ENCODE assay signal across 11 cellular contexts in the genomic region with DNA sequence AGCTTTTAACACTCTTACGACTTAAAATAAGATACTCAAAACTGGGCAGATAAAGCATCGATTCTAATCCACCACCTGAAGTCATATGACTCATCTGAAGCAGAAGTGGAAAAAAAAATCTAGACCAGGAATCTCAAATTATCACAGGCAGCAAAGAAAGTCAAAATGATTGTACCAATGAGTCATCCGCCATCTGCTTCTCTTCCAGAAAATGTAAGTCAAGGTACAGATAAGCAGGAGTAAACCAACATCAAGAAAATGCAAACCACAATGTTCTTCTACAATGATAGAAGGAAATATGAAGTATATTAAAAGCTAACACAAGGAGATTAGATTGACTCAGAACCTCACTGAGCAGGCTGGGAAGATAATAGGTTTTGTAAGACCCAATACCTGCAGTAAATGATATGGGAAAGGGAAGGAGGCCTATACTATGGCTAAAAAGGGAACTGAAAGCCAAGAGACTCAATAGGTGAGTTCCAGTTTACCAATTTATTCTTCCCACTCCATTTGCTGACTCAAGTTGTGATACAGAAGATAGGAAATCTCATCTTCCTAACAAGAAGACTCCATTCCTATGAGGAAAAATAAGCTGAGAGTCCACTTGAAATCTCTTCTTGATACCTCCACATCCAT.
DNase-seq lines count a peak whose midpoint lies in the region; ATAC-seq, FAIRE-seq and TF ChIP-seq lines count a peak whose summit lies in the region.
"Had no signal": no experiment of that assay in that cellular context is flagged by ENCODE, and none has a peak within 500 bp of the region (broad histone marks: within the 10 kb centered on the region; RNA-seq: fewer than 3 reads in every experiment).

No MANE protein-coding gene starts in this region.

- no peaks in the 10 kb centered on the region for H4K20me1 ChIP-seq in HepG2 (ENCODE audit: insufficient read depth, low read length)

- H3K4me1 ChIP-seq in colonic mucosa (no peaks in the 10 kb centered on the region), HepG2 (ENCODE audit: insufficient read depth, low read length) (no peaks in the 10 kb centered on the region)

- H3K27ac Mint-ChIP-seq in activated T-helper 2 cell treated with anti-CD3 and anti-CD28 coated beads, Interferon-gamma antibody, Interleukin-2, Interleukin-4, amounts not matched to agents 10 μg/mL and 5 μg/mL and 100 μg/mL, durations not matched to agents 14 hours and 24 hours and 36 hours: peak overlapping the region; percentile 63
- H3K27ac Mint-ChIP-seq: HFFc6 had no signal

- no peaks in the 10 kb centered on the region for H3K79me2 ChIP-seq in HepG2 (ENCODE audit: insufficient read depth, low read length)

- peaks cover 39% of the 10 kb centered on the region for H3K4me1 Mint-ChIP-seq in activated T-helper 2 cell treated with anti-CD3 and anti-CD28 coated beads, Interferon-gamma antibody, Interleukin-2, Interleukin-4, amounts not matched to agents 10 μg/mL and 5 μg/mL and 100 μg/mL, durations not matched to agents 14 hours and 24 hours and 36 hours (ENCODE audit: low read depth)

- DNase-seq in Caki2 (ENCODE audit: low read depth) (peak; percentile 15), iris pigment epithelial cell (ENCODE audit: low read depth) (peak; percentile 81), colonic mucosa (no peak), HepG2 (ENCODE audit: low spot score) (no peak), NCI-H446 treated with DMSO at 0.1 percent for 48 hours (lab: John Stamatoyannopoulos, UW) (no peak)
- no peak for DNase-seq in activated T-helper 2 cell treated with anti-CD3 and anti-CD28 coated beads, Interferon-gamma antibody, Interleukin-2, Interleukin-4, amounts not matched to agents 10 μg/mL and 5 μg/mL and 100 μg/mL, durations not matched to agents 14 hours and 24 hours and 36 hours (ENCODE audit: low spot score)
- DNase-seq in activated CD4-positive, CD25-positive, alpha-beta regulatory T cell (lab: John Stamatoyannopoulos, UW): no peak
- DNase-seq: activated CD4-positive, alpha-beta T cell treated with anti-CD3 and anti-CD28 coated beads, Interleukin-2, amount 50 U/mL, for 4 hours; HFFc6 had no signal

- no peak overlapping the region for H2AFZ ChIP-seq in HepG2 (ENCODE audit: low read length)

- TF ChIP-seq CTCF in colonic mucosa (IDR thresholded peaks at IDR 0.05) (no peak), HepG2 (CRISPR knock-in tag; IDR thresholded peaks at IDR 0.05) (no peak)

- ATAC-seq in HG02884 (IDR thresholded peaks at IDR 0.05; ENCODE audit: unreplicated experiment) (peak; percentile 12), HepG2 (no peak)

- H3K9me3 Mint-ChIP-seq in activated T-helper 2 cell treated with anti-CD3 and anti-CD28 coated beads, Interferon-gamma antibody, Interleukin-2, Interleukin-4, amounts not matched to agents 10 μg/mL and 5 μg/mL and 100 μg/mL, durations not matched to agents 14 hours and 24 hours and 36 hours: no peaks in the 10 kb centered on the region
- H3K9me3 Mint-ChIP-seq: HFFc6 had no signal

- peaks cover 7% of the 10 kb centered on the region for H3K27me3 Mint-ChIP-seq in activated T-helper 2 cell treated with anti-CD3 and anti-CD28 coated beads, Interferon-gamma antibody, Interleukin-2, Interleukin-4, amounts not matched to agents 10 μg/mL and 5 μg/mL and 100 μg/mL, durations not matched to agents 14 hours and 24 hours and 36 hours (ENCODE audit: low read depth)

- H3K9me3 ChIP-seq in colonic mucosa (no peaks in the 10 kb centered on the region), HepG2 (ENCODE audit: low read length) (no peaks in the 10 kb centered on the region)

- FAIRE-seq in HepG2 (lab: Jason Lieb, UNC): no peak
- FAIRE-seq: colon had no signal

- BruUV-seq in HepG2 (replicated peaks; lab: Mats Ljungman, UMichigan): no TSS peak

- in situ Hi-C loops in Caki2 (cut with HindIII; ENCODE audit: low pct_unique_long_range_greater_than_20kb, low sequenced_read_pairs): no loop called here
- in situ Hi-C loops in HepG2 (cut with HindIII; ENCODE audit: extremely low pct_ligation_motif_present, low pct_unique_long_range_greater_than_20kb): no loop called here

- H3K9ac ChIP-seq in colonic mucosa (ENCODE audit: low read depth in 2 of 2, low read length in 2 of 2) (no peak overlapping the region), HepG2 (ENCODE audit: insufficient read depth, low read depth, low read length) (no peak overlapping the region)

- no peaks in the 10 kb centered on the region for H3K27me3 ChIP-seq in colonic mucosa
- H3K27me3 ChIP-seq in HepG2 (ENCODE audit: control insufficient read depth in 1 of 2, insufficient read depth in 2 of 2, low read length in 2 of 2): no peaks in the 10 kb centered on the region

- CTCF ChIA-PET in HepG2 (lab: Yijun Ruan, JAX; ENCODE audit: low intra/inter-chr PET ratio, low total read pairs): no interaction called here

- TF ChIP-seq EP300 in HepG2 (IDR thresholded peaks at IDR 0.05; ENCODE audit: low read depth in 2 of 2, low read length in 2 of 2) (no peak), HepG2 (CRISPR knock-in tag; IDR thresholded peaks at IDR 0.05; ENCODE audit: borderline replicate concordance) (no peak)

- no peaks in the 10 kb centered on the region for H3K36me3 Mint-ChIP-seq in activated T-helper 2 cell treated with anti-CD3 and anti-CD28 coated beads, Interferon-gamma antibody, Interleukin-2, Interleukin-4, amounts not matched to agents 10 μg/mL and 5 μg/mL and 100 μg/mL, durations not matched to agents 14 hours and 24 hours and 36 hours (ENCODE audit: low read depth)

- intact Hi-C loops in activated T-helper 2 cell treated with anti-CD3 and anti-CD28 coated beads, Interferon-gamma antibody, Interleukin-2, Interleukin-4, amounts not matched to agents 10 μg/mL and 5 μg/mL and 100 μg/mL, durations not matched to agents 14 hours and 24 hours and 36 hours (cut with micrococcal nuclease): loop anchor here (1.0 to 10.0 kb wide), 7 partner anchors 89 to 647 kb away; a partner anchor contains a TSS
- intact Hi-C loops in colonic mucosa (cut with DNase I): no loop called here
- intact Hi-C loops in HepG2 (cut with micrococcal nuclease; ENCODE audit: unreplicated experiment): no loop called here

- H3K36me3 ChIP-seq in colonic mucosa (no peaks in the 10 kb centered on the region), HepG2 (replicated peaks in 1 of 2; ENCODE audit: control insufficient read depth in 1 of 2, insufficient read depth in 2 of 2, low read length in 2 of 2) (no peaks in the 10 kb centered on the region)

- H3K27ac ChIP-seq in colonic mucosa (no peak overlapping the region), HepG2 (ENCODE audit: extremely low read length, insufficient read depth, low read length) (no peak overlapping the region)

- no peak for TF ChIP-seq RAD21 in HepG2 (CRISPR knock-in tag; IDR thresholded peaks at IDR 0.05)

- no peak for TF ChIP-seq POLR2A in HepG2 (IDR thresholded peaks at IDR 0.05; ENCODE audit: insufficient read depth in 1 of 2, low read depth in 2 of 2, low read length in 2 of 2)

- no peak overlapping the region for H3K4me2 ChIP-seq in HepG2 (ENCODE audit: low read depth, low read length)

- H3K4me3 ChIP-seq in colonic mucosa (no peak overlapping the region), HepG2 (replicated peaks in 1 of 3; ENCODE audit: insufficient read depth in 1 of 3, low read depth in 2 of 3, low read length in 3 of 3) (no peak overlapping the region)

- POLR2A ChIA-PET in HepG2 (lab: Yijun Ruan, JAX): no interaction called here

- H3K4me3 Mint-ChIP-seq in activated T-helper 2 cell treated with anti-CD3 and anti-CD28 coated beads, Interferon-gamma antibody, Interleukin-2, Interleukin-4, amounts not matched to agents 10 μg/mL and 5 μg/mL and 100 μg/mL, durations not matched to agents 14 hours and 24 hours and 36 hours (ENCODE audit: low read depth): no peak overlapping the region
- H3K4me3 Mint-ChIP-seq: HFFc6 had no signal

- 4% methylated on average over 3 of the region's 3 CpGs for WGBS in HepG2 (ENCODE audit: low lambda C conversion rate)

TF ChIP-seq in HepG2, 621 proteins besides CTCF, POLR2A, EP300 and RAD21:
- TF ChIP-seq ZNF549 (CRISPR knock-in tag; IDR thresholded peaks at IDR 0.05) (no peak), ZNF577 (CRISPR knock-in tag; IDR thresholded peaks at IDR 0.05; ENCODE audit: borderline replicate concordance, low read depth) (no peak), ZNF282 (IDR thresholded peaks at IDR 0.05; ENCODE audit: partially characterized antibody) (no peak), ZNF124 (CRISPR knock-in tag; IDR thresholded peaks at IDR 0.05) (no peak), ZNF761 (CRISPR knock-in tag; conservative IDR thresholded peaks at IDR 0.05) (no peak)
- TF ChIP-seq, protein P1, sequence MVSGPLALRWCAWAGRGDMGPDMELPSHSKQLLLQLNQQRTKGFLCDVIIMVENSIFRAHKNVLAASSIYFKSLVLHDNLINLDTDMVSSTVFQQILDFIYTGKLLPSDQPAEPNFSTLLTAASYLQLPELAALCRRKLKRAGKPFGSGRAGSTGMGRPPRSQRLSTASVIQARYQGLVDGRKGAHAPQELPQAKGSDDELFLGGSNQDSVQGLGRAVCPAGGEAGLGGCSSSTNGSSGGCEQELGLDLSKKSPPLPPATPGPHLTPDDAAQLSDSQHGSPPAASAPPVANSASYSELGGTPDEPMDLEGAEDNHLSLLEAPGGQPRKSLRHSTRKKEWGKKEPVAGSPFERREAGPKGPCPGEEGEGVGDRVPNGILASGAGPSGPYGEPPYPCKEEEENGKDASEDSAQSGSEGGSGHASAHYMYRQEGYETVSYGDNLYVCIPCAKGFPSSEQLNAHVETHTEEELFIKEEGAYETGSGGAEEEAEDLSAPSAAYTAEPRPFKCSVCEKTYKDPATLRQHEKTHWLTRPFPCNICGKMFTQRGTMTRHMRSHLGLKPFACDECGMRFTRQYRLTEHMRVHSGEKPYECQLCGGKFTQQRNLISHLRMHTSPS (CRISPR knock-in tag; IDR thresholded peaks at IDR 0.05; ENCODE audit: low read depth): no peak
TF ChIP-seq in HepG2: peak in this region for 0.

Comparison
In these comparisons a context has a peak if more than half of its experiments do, and no peak if none do; other contexts are left out.
1. DNase-seq: peak in Caki2 (single experiment) and iris pigment epithelial cell (single experiment); none in activated T-helper 2 cell treated with anti-CD3 and anti-CD28 coated beads, Interferon-gamma antibody, Interleukin-2, Interleukin-4, amounts not matched to agents 10 μg/mL and 5 μg/mL and 100 μg/mL, durations not matched to agents 14 hours and 24 hours and 36 hours (single experiment), colonic mucosa (single experiment), HepG2 (single experiment), NCI-H446 treated with DMSO at 0.1 percent for 48 hours (single experiment) and activated CD4-positive, CD25-positive, alpha-beta regulatory T cell (0 of 4).